In the genomic region with DNA sequence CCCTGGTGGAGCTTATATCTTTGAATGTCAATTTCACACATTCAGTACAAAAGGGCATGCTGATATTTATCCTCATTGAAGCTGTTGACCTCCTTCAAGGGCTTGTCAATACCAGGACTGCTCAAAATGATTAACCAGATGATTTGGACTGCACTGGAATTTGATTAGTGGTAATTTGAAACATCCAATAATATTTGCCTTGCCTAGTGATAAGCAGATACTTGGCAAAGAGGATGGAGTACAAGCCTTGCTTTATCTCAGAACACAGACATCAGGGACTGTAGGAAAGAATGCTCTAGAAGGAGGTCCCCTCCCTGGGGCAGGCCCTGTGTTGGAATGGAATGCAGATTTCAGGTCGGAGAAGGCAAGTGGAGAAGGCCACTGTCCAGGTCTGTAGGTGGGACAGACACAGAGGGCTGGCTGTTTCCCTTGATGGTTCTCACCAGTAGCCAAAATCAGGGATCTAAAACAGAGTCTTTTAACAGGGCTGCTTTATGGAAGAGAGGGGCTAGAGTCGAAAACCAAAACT, we compare ENCODE assay signal across 15 cellular contexts.
"Had no signal": no experiment of that assay in that cellular context is flagged by ENCODE, and none has a peak within 500 bp of the region (broad histone marks: within the 10 kb centered on the region; RNA-seq: fewer than 3 reads in every experiment).

No MANE protein-coding gene starts in this region.

- H3K4me1 Mint-ChIP-seq: natural killer cell; stimulated activated effector memory CD8-positive, alpha-beta T cell treated with anti-CD3 and anti-CD28 coated beads, Interleukin-12 subunit alpha, Interleukin-12 subunit beta, amount 100 ng/mL, for 72 hours had no signal

- H3K27ac Mint-ChIP-seq: effector memory CD8-positive, alpha-beta T cell; natural killer cell; stimulated activated effector memory CD8-positive, alpha-beta T cell treated with anti-CD3 and anti-CD28 coated beads, Interleukin-12 subunit alpha, Interleukin-12 subunit beta, amount 100 ng/mL, for 72 hours had no signal

- ATAC-seq: effector memory CD8-positive, alpha-beta T cell; left ventricle myocardium superior; lower lobe of right lung; natural killer cell; sciatic nerve; stimulated activated effector memory CD8-positive, alpha-beta T cell treated with anti-CD3 and anti-CD28 coated beads, Interleukin-12 subunit alpha, Interleukin-12 subunit beta, amount 100 ng/mL, for 72 hours had no signal

- H3K9me3 Mint-ChIP-seq: effector memory CD8-positive, alpha-beta T cell; natural killer cell; stimulated activated effector memory CD8-positive, alpha-beta T cell treated with anti-CD3 and anti-CD28 coated beads, Interleukin-12 subunit alpha, Interleukin-12 subunit beta, amount 100 ng/mL, for 72 hours had no signal

- H3K4me3 Mint-ChIP-seq: effector memory CD8-positive, alpha-beta T cell; natural killer cell; stimulated activated effector memory CD8-positive, alpha-beta T cell treated with anti-CD3 and anti-CD28 coated beads, Interleukin-12 subunit alpha, Interleukin-12 subunit beta, amount 100 ng/mL, for 72 hours had no signal

- DNase-seq: cortex of kidney; effector memory CD8-positive, alpha-beta T cell; hypothalamus; left ventricle myocardium superior; lower lobe of right lung; natural killer cell; occipital lobe; ovary; stimulated activated CD4-positive, alpha-beta T cell treated with anti-CD3 and anti-CD28 coated beads, Interleukin-2, amount 100 ng/mL, for 24 hours; stimulated activated CD4-positive, alpha-beta T cell treated with anti-CD3 and anti-CD28 coated beads, Interleukin-4, amount 100 ng/mL, for 24 hours; stimulated activated naive CD4-positive, alpha-beta T cell treated with Interleukin-2 at 50 U/mL for 16 hours; substantia nigra; upper lobe of left lung had no signal

- H3K36me3 Mint-ChIP-seq: natural killer cell; stimulated activated effector memory CD8-positive, alpha-beta T cell treated with anti-CD3 and anti-CD28 coated beads, Interleukin-12 subunit alpha, Interleukin-12 subunit beta, amount 100 ng/mL, for 72 hours had no signal
